8 cellular contexts compared by ENCODE assay signal in the genomic region with DNA sequence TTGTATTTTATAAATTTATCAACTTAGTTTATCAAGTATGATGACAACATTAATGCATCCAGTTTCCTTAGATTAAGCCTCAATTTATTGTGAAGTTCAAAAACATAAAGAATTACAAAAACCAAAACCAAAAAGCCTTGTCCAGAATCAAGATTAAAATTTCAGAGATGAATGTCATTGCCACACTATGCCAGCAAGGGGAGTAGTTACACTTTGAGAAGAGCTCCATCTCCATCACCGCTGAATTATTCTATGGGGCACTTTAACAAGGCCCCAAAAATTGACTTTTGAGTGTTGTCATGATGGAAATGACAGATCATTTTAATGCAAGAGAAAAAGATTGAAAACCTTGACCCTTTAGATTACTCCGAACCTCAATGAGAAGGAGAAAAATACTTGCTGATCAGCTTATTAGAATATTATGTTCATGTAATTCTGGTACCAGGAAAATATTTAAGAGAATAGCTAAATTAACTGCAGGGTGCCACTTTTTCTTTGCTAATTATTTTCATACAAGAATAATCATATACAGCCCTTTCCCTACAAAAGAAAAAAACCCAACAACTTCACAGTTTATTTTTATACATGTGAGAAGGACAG.
A peak's percentile ranks its signal among the peaks of the same experiment; 100 is the strongest.
DNase-seq lines count a peak whose midpoint lies in the region; ATAC-seq and TF ChIP-seq lines count a peak whose summit lies in the region.

No MANE protein-coding gene starts in this region.

- H3K36me3 ChIP-seq in smooth muscle cell (ENCODE audit: low read depth): no peaks in the 10 kb centered on the region

- no peaks in the 10 kb centered on the region for H3K9me3 ChIP-seq in smooth muscle cell (replicated peaks; ENCODE audit: low read depth)

- no peaks in the 10 kb centered on the region for H3F3A ChIP-seq in smooth muscle cell (ENCODE audit: low read depth)

- no peak overlapping the region for H3K9ac ChIP-seq in smooth muscle cell (ENCODE audit: low read depth)

- H3K79me2 ChIP-seq in smooth muscle cell (ENCODE audit: low read depth): no peaks in the 10 kb centered on the region

- WGBS in smooth muscle cell (ENCODE audit: low lambda C conversion rate): 72% methylated on average over 2 of the region's 2 CpGs

- peaks cover 2% of the 10 kb centered on the region for H3K27me3 Mint-ChIP-seq in endothelial cell (ENCODE audit: unreplicated experiment)

- no peak overlapping the region for H3K27ac ChIP-seq in smooth muscle cell (ENCODE audit: low read depth)

- H3K27me3 ChIP-seq in smooth muscle cell (ENCODE audit: low read depth): no peaks in the 10 kb centered on the region

- DNase-seq in Right ventricle myocardium superior (no peak), Right ventricle myocardium inferior (ENCODE audit: missing footprints) (no peak), NCI-H2171 treated with DMSO at 0.1 percent for 48 hours (lab: John Stamatoyannopoulos, UW) (peak; percentile 48), endothelial cell (ENCODE audit: low spot score) (no peak), smooth muscle cell (lab: John Stamatoyannopoulos, UW; ENCODE audit: unreplicated experiment) (no peak), GDM1 (lab: John Stamatoyannopoulos, UW) (no peak)
- no peak for DNase-seq in stimulated activated CD4-positive, alpha-beta T cell treated with anti-CD3 and anti-CD28 coated beads, Interleukin-4, amount 100 ng/mL, for 24 hours

- H3K4me2 ChIP-seq in smooth muscle cell: no peak overlapping the region

- H3K4me1 Mint-ChIP-seq in endothelial cell (ENCODE audit: unreplicated experiment): peaks cover 5% of the 10 kb centered on the region

- no peaks in the 10 kb centered on the region for H3K9me3 Mint-ChIP-seq in endothelial cell (ENCODE audit: unreplicated experiment)

- H3K4me3 Mint-ChIP-seq in endothelial cell (ENCODE audit: unreplicated experiment): no peak overlapping the region

- H3K4me3 ChIP-seq in smooth muscle cell: no peak overlapping the region

- intact Hi-C loops in Right ventricle myocardium superior (cut with DNase I) (loop anchor here (5.0 kb wide), 1 partner anchor 279 kb away; no protein-coding TSS in a partner anchor), Right ventricle myocardium inferior (cut with DNase I) (loop anchor here (1.0 to 2.0 kb wide), 2 partner anchors 167 to 280 kb away; a partner anchor contains a TSS)

- no peaks in the 10 kb centered on the region for H4K20me1 ChIP-seq in smooth muscle cell (ENCODE audit: low read depth)

- H3K27ac Mint-ChIP-seq in endothelial cell (ENCODE audit: unreplicated experiment): no peak overlapping the region

- TF ChIP-seq CTCF in endothelial cell (IDR thresholded peaks at IDR 0.05; ENCODE audit: unreplicated experiment) (peak; percentile 67), smooth muscle cell (IDR thresholded peaks at IDR 0.05; ENCODE audit: borderline replicate concordance, insufficient read depth, poor library complexity, severe bottlenecking) (peak; percentile 60)

- no peaks in the 10 kb centered on the region for H3K36me3 Mint-ChIP-seq in endothelial cell (ENCODE audit: low read depth, unreplicated experiment)

- H3K4me1 ChIP-seq in smooth muscle cell (ENCODE audit: low read depth): no peaks in the 10 kb centered on the region

- ATAC-seq in Right ventricle myocardium superior (ENCODE audit: poor library complexity): peak; percentile 78
- ATAC-seq in Right ventricle myocardium inferior: no peak
- ATAC-seq in GM19452 (IDR thresholded peaks at IDR 0.05; ENCODE audit: unreplicated experiment): no peak

- no peak overlapping the region for H2AFZ ChIP-seq in smooth muscle cell (ENCODE audit: low read depth)
